Comparison of ENCODE assay signal across 7 cellular contexts in genomic region chr15:65816008-65816407, GRCh38. TPM values are rescaled to one million over a fixed set of nuclear protein-coding genes. Genes with fewer than 3 reads are reported as not detected.
DNase-seq lines count a peak whose midpoint lies in the region; ATAC-seq and TF ChIP-seq lines count a peak whose summit lies in the region.
"Not testable (repeated sequence)": the region's sequence is repeated elsewhere in the genome, so short reads cannot be mapped to it uniquely, and the experiment has no call there.

No MANE protein-coding gene starts in this region.

- peaks cover 45% of the 10 kb centered on the region for H3K4me1 Mint-ChIP-seq in CD4-positive, alpha-beta T cell (ENCODE audit: low read depth)
- H3K4me1 Mint-ChIP-seq in T-helper 17 cell, result peaks cover 22% of the 10 kb centered on the region
- H3K4me1 Mint-ChIP-seq in activated naive CD4-positive, alpha-beta T cell treated with anti-CD3 and anti-CD28 coated beads, Interleukin-2, amount 10 ng/mL, durations not matched to agents 7 days and 5 days, result peaks cover 38% of the 10 kb centered on the region
- H3K4me1 Mint-ChIP-seq in central memory CD8-positive, alpha-beta T cell, result peaks cover 51% of the 10 kb centered on the region
- H3K4me1 Mint-ChIP-seq in naive B cell, result peaks cover 34 to 65% (median 51%) of the 10 kb centered on the region in 3 donors
- H3K4me1 Mint-ChIP-seq in stimulated activated memory B cell treated with anti-CD40 and anti-IgM and Interleukin-4, amounts not matched to agents 10 μg/mL and 1 μg/mL and 100 μg/mL, for 72 hours, result peaks cover 62% of the 10 kb centered on the region

- H3K9me3 Mint-ChIP-seq in CD4-positive, alpha-beta T cell; activated naive CD4-positive, alpha-beta T cell treated with anti-CD3 and anti-CD28 coated beads, Interleukin-2, amount 10 ng/mL, durations not matched to agents 7 days and 5 days; central memory CD8-positive, alpha-beta T cell; stimulated activated memory B cell treated with anti-CD40 and anti-IgM and Interleukin-4, amounts not matched to agents 10 μg/mL and 1 μg/mL and 100 μg/mL, for 72 hours: not testable (repeated sequence)
- H3K9me3 Mint-ChIP-seq in naive B cell, result peaks cover 2 to 11% (median 5%) of the 10 kb centered on the region in 7 donors

- not testable (repeated sequence) for H3K4me3 Mint-ChIP-seq in CD4-positive, alpha-beta T cell; T-helper 17 cell; activated naive CD4-positive, alpha-beta T cell treated with anti-CD3 and anti-CD28 coated beads, Interleukin-2, amount 10 ng/mL, durations not matched to agents 7 days and 5 days; central memory CD8-positive, alpha-beta T cell; stimulated activated memory B cell treated with anti-CD40 and anti-IgM and Interleukin-4, amounts not matched to agents 10 μg/mL and 1 μg/mL and 100 μg/mL, for 72 hours
- peak overlapping the region in 4 of 8 donors; percentile 3 to 31 (median 13) for H3K4me3 Mint-ChIP-seq in naive B cell

- peaks cover 13% of the 10 kb centered on the region for H3K36me3 Mint-ChIP-seq in CD4-positive, alpha-beta T cell (ENCODE audit: low read depth)
- not testable (repeated sequence) for H3K36me3 Mint-ChIP-seq in T-helper 17 cell (ENCODE audit: low read depth); central memory CD8-positive, alpha-beta T cell (ENCODE audit: insufficient read depth); naive B cell; stimulated activated memory B cell treated with anti-CD40 and anti-IgM and Interleukin-4, amounts not matched to agents 10 μg/mL and 1 μg/mL and 100 μg/mL, for 72 hours
- H3K36me3 Mint-ChIP-seq in activated naive CD4-positive, alpha-beta T cell treated with anti-CD3 and anti-CD28 coated beads, Interleukin-2, amount 10 ng/mL, durations not matched to agents 7 days and 5 days, result peaks cover 12% of the 10 kb centered on the region

- CTCF ChIA-PET in CD4-positive, alpha-beta T cell (lab: Charles Lee), result not testable (repeated sequence)
- CTCF ChIA-PET in activated naive CD4-positive, alpha-beta T cell treated with anti-CD3 and anti-CD28 coated beads, Interleukin-2, amount 10 ng/mL, durations not matched to agents 7 days and 5 days (lab: Charles Lee), result interaction anchor here (0.7 to 1.2 kb wide), 2 partner anchors 22 to 54 kb away, joined by 3 to 5 read pairs; partner anchors contain the start of gene RAB11A

- H3K27me3 ChIP-seq in CD4-positive, alpha-beta T cell (ENCODE audit: control insufficient read depth, insufficient read depth, low read length), result not testable (repeated sequence)

- not testable (repeated sequence) for H3K9me3 ChIP-seq in CD4-positive, alpha-beta T cell (ENCODE audit: control insufficient read depth, low read length); T-helper 17 cell (ENCODE audit: control insufficient read depth, low read length, poor library complexity, severe bottlenecking)

- H3K27me3 Mint-ChIP-seq in CD4-positive, alpha-beta T cell; T-helper 17 cell; activated naive CD4-positive, alpha-beta T cell treated with anti-CD3 and anti-CD28 coated beads, Interleukin-2, amount 10 ng/mL, durations not matched to agents 7 days and 5 days; central memory CD8-positive, alpha-beta T cell; naive B cell; stimulated activated memory B cell treated with anti-CD40 and anti-IgM and Interleukin-4, amounts not matched to agents 10 μg/mL and 1 μg/mL and 100 μg/mL, for 72 hours: not testable (repeated sequence)

- H3K27ac Mint-ChIP-seq in CD4-positive, alpha-beta T cell, result peak overlapping the region; percentile 61
- H3K27ac Mint-ChIP-seq in T-helper 17 cell, result peak overlapping the region; percentile 98
- H3K27ac Mint-ChIP-seq in activated naive CD4-positive, alpha-beta T cell treated with anti-CD3 and anti-CD28 coated beads, Interleukin-2, amount 10 ng/mL, durations not matched to agents 7 days and 5 days, result peak overlapping the region; percentile 2
- peak overlapping the region; percentile 70 for H3K27ac Mint-ChIP-seq in central memory CD8-positive, alpha-beta T cell (ENCODE audit: low read depth)
- peak overlapping the region; percentile 54 to 100 (median 88) for H3K27ac Mint-ChIP-seq in naive B cell
- H3K27ac Mint-ChIP-seq in stimulated activated memory B cell treated with anti-CD40 and anti-IgM and Interleukin-4, amounts not matched to agents 10 μg/mL and 1 μg/mL and 100 μg/mL, for 72 hours, result peak overlapping the region; percentile 67

- H3K27ac ChIP-seq in CD4-positive, alpha-beta T cell (ENCODE audit: low read depth, low read length), result not testable (repeated sequence)

- ATAC-seq in CD4-positive, alpha-beta T cell (ENCODE audit: poor library complexity); T-helper 17 cell; central memory CD8-positive, alpha-beta T cell (replicated peaks; ENCODE audit: extremely low read depth, poor library complexity, severe bottlenecking); naive B cell (ENCODE audit: low read depth in 2 of 2); stimulated activated memory B cell treated with anti-CD40 and anti-IgM and Interleukin-4, amounts not matched to agents 10 μg/mL and 1 μg/mL and 100 μg/mL, for 72 hours: not testable (repeated sequence)

- POLR2A ChIA-PET in CD4-positive, alpha-beta T cell (lab: Charles Lee), result interaction anchor here (0.8 to 5.0 kb wide), 5 partner anchors 8 to 511 kb away, joined by 3 to 93 read pairs (median 3); partner anchors contain the start of gene DENND4A

- not testable (repeated sequence) for DNase-seq in CD4-positive, alpha-beta T cell; T-helper 17 cell; activated naive CD4-positive, alpha-beta T cell treated with anti-CD3 and anti-CD28 coated beads, Interleukin-2, amount 10 ng/mL, durations not matched to agents 7 days and 5 days; central memory CD8-positive, alpha-beta T cell (ENCODE audit: low spot score in 2 of 2); naive B cell
- peak; percentile 54 for DNase-seq in activated CD8-positive, alpha-beta memory T cell treated with anti-CD3 and anti-CD28 coated beads for 24 hours

- intact Hi-C loops in CD4-positive, alpha-beta T cell (cut with DNase I, micrococcal nuclease), result not testable (repeated sequence)

- not testable (repeated sequence) for TF ChIP-seq CTCF in CD4-positive, alpha-beta T cell (IDR thresholded peaks at IDR 0.05)

RNA-seq across cellular contexts. Expression of gene DENND4A, which starts 23.9 kb away (rescaled TPM):
- 10 to 100 TPM; 64.1 to 69.6 TPM for total RNA-seq in CD4-positive, alpha-beta T cell
- 10 to 100 TPM; 63.5 to 71.7 TPM for total RNA-seq in T-helper 17 cell
- 10 to 100 TPM; 18.3 to 38.9 (median 26.8) TPM for polyA plus RNA-seq in naive B cell (ENCODE audit: low read depth in 6 of 6)

RNA-seq across cellular contexts. Expression of gene RAB11A, which starts 53.3 kb away (rescaled TPM):
- 100 to 1,000 TPM in 1 of 2 experiments, 10 to 100 TPM in 1; 98.5 to 102 TPM for total RNA-seq in CD4-positive, alpha-beta T cell
- 100 to 1,000 TPM; 102 to 122 TPM for total RNA-seq in T-helper 17 cell
- 100 to 1,000 TPM; 204 to 294 (median 234) TPM for polyA plus RNA-seq in naive B cell (ENCODE audit: low read depth in 6 of 6)

Comparison
In these comparisons a context has a peak if more than half of its experiments do, and no peak if none do; other contexts are left out.
1. H3K27ac Mint-ChIP-seq: peak in every context shown above with its lines; median percentile 98 in T-helper 17 cell; 88 in naive B cell; 70 in central memory CD8-positive, alpha-beta T cell; 67 in stimulated activated memory B cell treated with anti-CD40 and anti-IgM and Interleukin-4, amounts not matched to agents 10 μg/mL and 1 μg/mL and 100 μg/mL, for 72 hours; 61 in CD4-positive, alpha-beta T cell; 2 in activated naive CD4-positive, alpha-beta T cell treated with anti-CD3 and anti-CD28 coated beads, Interleukin-2, amount 10 ng/mL, durations not matched to agents 7 days and 5 days.